8 cellular contexts compared by ENCODE assay signal in genomic region chr19:3692141-3693029, GRCh38. TPM values are rescaled to one million over a fixed set of nuclear protein-coding genes. Genes with fewer than 3 reads are reported as not detected.
DNase-seq lines count a peak whose midpoint lies in the region; ATAC-seq and TF ChIP-seq lines count a peak whose summit lies in the region.

No MANE protein-coding gene starts in this region.

- H3K9me3 Mint-ChIP-seq in CD4-positive, CD25-positive, alpha-beta regulatory T cell, result peaks cover 0 to 1% (median 0%) of the 10 kb centered on the region in 7 donors
- H3K9me3 Mint-ChIP-seq in MCF 10A (ENCODE audit: unreplicated experiment), result no peaks in the 10 kb centered on the region

- WGBS in SK-N-SH (ENCODE audit: low lambda C conversion rate), result 96% methylated on average over 18 of the region's 25 CpGs

- no peaks in the 10 kb centered on the region for H3K36me3 ChIP-seq in CD4-positive, CD25-positive, alpha-beta regulatory T cell (ENCODE audit: control insufficient read depth, insufficient read depth, low read length)
- no peaks in the 10 kb centered on the region for H3K36me3 ChIP-seq in SK-N-SH (replicated peaks in 1 of 2; ENCODE audit: control insufficient read depth in 1 of 2, insufficient read depth in 2 of 2, low read length in 1 of 2)
- H3K36me3 ChIP-seq in mucosa of descending colon (ENCODE audit: low read depth), result no peaks in the 10 kb centered on the region

- no peaks in the 10 kb centered on the region for H3K27me3 ChIP-seq in CD4-positive, CD25-positive, alpha-beta regulatory T cell (ENCODE audit: control insufficient read depth, insufficient read depth, low read length)
- H3K27me3 ChIP-seq in SK-N-SH (ENCODE audit: insufficient read depth), result no peaks in the 10 kb centered on the region

- BruUV-seq in MCF 10A (replicated peaks; lab: Mats Ljungman, UMichigan), result no TSS peak

- no peak overlapping the region for H3K27ac Mint-ChIP-seq in CD4-positive, CD25-positive, alpha-beta regulatory T cell
- H3K27ac Mint-ChIP-seq in MCF 10A (ENCODE audit: low read depth, unreplicated experiment), result no peak overlapping the region

- no peaks in the 10 kb centered on the region for H3K27me3 Mint-ChIP-seq in CD4-positive, CD25-positive, alpha-beta regulatory T cell
- H3K27me3 Mint-ChIP-seq in MCF 10A (ENCODE audit: insufficient read depth, unreplicated experiment), result no peaks in the 10 kb centered on the region

- peak overlapping the region in 1 of 4 donors; percentile 13 for H3K4me3 Mint-ChIP-seq in CD4-positive, CD25-positive, alpha-beta regulatory T cell
- no peak overlapping the region for H3K4me3 Mint-ChIP-seq in MCF 10A (ENCODE audit: unreplicated experiment)

- POLR2A ChIA-PET in SK-N-SH (lab: Yijun Ruan, JAX), result no interaction called here
- POLR2A ChIA-PET in MCF 10A (lab: Yijun Ruan, JAX), result interaction anchor here (1.0 kb wide), 1 partner anchor 16 kb away, joined by 3 read pairs; the partner anchor contains the start of gene TJP3

- ATAC-seq in CD4-positive, CD25-positive, alpha-beta regulatory T cell (ENCODE audit: low read depth in 2 of 2), result peak in 1 of 2 donors; percentile 29
- peak; percentile 45 for ATAC-seq in mucosa of descending colon
- no peak for ATAC-seq in GM21526 (IDR thresholded peaks at IDR 0.05; ENCODE audit: low FRiP score, unreplicated experiment)
- no peak for ATAC-seq in GM18907 (IDR thresholded peaks at IDR 0.05; ENCODE audit: unreplicated experiment)

- no peak for TF ChIP-seq EP300 in SK-N-SH (IDR thresholded peaks at IDR 0.05; ENCODE audit: borderline replicate concordance in 1 of 2, low read depth in 1 of 2, low read length in 1 of 2)

- H3K4me3 ChIP-seq in CD4-positive, CD25-positive, alpha-beta regulatory T cell (ENCODE audit: low read depth, low read length), result no peak overlapping the region
- H3K4me3 ChIP-seq in SK-N-SH (ENCODE audit: low read depth in 2 of 2, low read length in 1 of 2), result no peak overlapping the region
- no peak overlapping the region for H3K4me3 ChIP-seq in mucosa of descending colon

- no peak overlapping the region for H3K27ac ChIP-seq in CD4-positive, CD25-positive, alpha-beta regulatory T cell (ENCODE audit: insufficient read depth, low read length, poor library complexity, severe bottlenecking)
- no peak overlapping the region for H3K27ac ChIP-seq in SK-N-SH (ENCODE audit: low read depth in 2 of 2, low read length in 1 of 2)

- H3K79me2 ChIP-seq in SK-N-SH (ENCODE audit: insufficient read depth), result peaks cover 61% of the 10 kb centered on the region

- CTCF ChIA-PET in SK-N-SH (lab: Yijun Ruan, JAX), result interaction anchor here (0.8 to 3.7 kb wide), 12 partner anchors 8 to 106 kb away, joined by 3 to 23 read pairs (median 4); partner anchors contain the start of genes PIP5K1C and TJP3
- CTCF ChIA-PET in MCF 10A (lab: Yijun Ruan, JAX), result interaction anchor here (0.6 to 0.9 kb wide), 6 partner anchors 15 to 292 kb away, joined by 3 to 4 read pairs (median 3); no protein-coding TSS in a partner anchor

- TF ChIP-seq RAD21 in SK-N-SH (IDR thresholded peaks at IDR 0.05; ENCODE audit: low read length), result no peak; the same call in 1 of the 2 replicates

- peak in 2 of 3 donors; percentile 42 to 47 for DNase-seq in CD4-positive, CD25-positive, alpha-beta regulatory T cell
- DNase-seq in SK-N-SH, result peak; percentile 82
- DNase-seq in MCF 10A (ENCODE audit: unreplicated experiment), result peak; percentile 19
- no peak for DNase-seq in mucosa of descending colon
- DNase-seq in NCI-H2107 treated with DMSO at 0.1 percent for 48 hours (lab: John Stamatoyannopoulos, UW; ENCODE audit: unreplicated experiment), result no peak
- no peak for DNase-seq in DMS153 treated with DMSO at 0.1 percent for 48 hours (lab: John Stamatoyannopoulos, UW; ENCODE audit: unreplicated experiment)

- intact Hi-C loops in MCF 10A (cut with micrococcal nuclease), result no loop called here
- intact Hi-C loops in mucosa of descending colon (cut with DNase I, micrococcal nuclease), result no loop called here

- H3F3A ChIP-seq in SK-N-SH (replicated peaks; ENCODE audit: insufficient read depth), result no peaks in the 10 kb centered on the region

- peaks cover 58% of the 10 kb centered on the region for H4K20me1 ChIP-seq in SK-N-SH (ENCODE audit: insufficient read depth)

- TF ChIP-seq CTCF in SK-N-SH (IDR thresholded peaks at IDR 0.05) (peak; percentile 57), MCF 10A (IDR thresholded peaks at IDR 0.05; ENCODE audit: unreplicated experiment) (peak; percentile 65), mucosa of descending colon (IDR thresholded peaks at IDR 0.05) (no peak)

- H3K9me2 ChIP-seq in SK-N-SH, result no peaks in the 10 kb centered on the region

- peaks cover 5 to 51% (median 17%) of the 10 kb centered on the region in 4 donors for H3K4me1 Mint-ChIP-seq in CD4-positive, CD25-positive, alpha-beta regulatory T cell
- peaks cover under 1% of the 10 kb centered on the region for H3K4me1 Mint-ChIP-seq in MCF 10A (ENCODE audit: insufficient read depth, unreplicated experiment)

- no peak overlapping the region for H3K9ac ChIP-seq in SK-N-SH

- no peak overlapping the region for H3K4me2 ChIP-seq in SK-N-SH

- H3K9me3 ChIP-seq in CD4-positive, CD25-positive, alpha-beta regulatory T cell (ENCODE audit: control insufficient read depth in 2 of 2, low read length in 2 of 2), result no peaks in the 10 kb centered on the region
- H3K9me3 ChIP-seq in SK-N-SH, result no peaks in the 10 kb centered on the region
- H3K9me3 ChIP-seq in mucosa of descending colon, result no peaks in the 10 kb centered on the region

- no peak overlapping the region for H2AFZ ChIP-seq in SK-N-SH (ENCODE audit: low read depth)

- H3K36me3 Mint-ChIP-seq in CD4-positive, CD25-positive, alpha-beta regulatory T cell, result no peaks in the 10 kb centered on the region
- H3K36me3 Mint-ChIP-seq in MCF 10A (ENCODE audit: insufficient read depth, unreplicated experiment), result peaks cover 13% of the 10 kb centered on the region

- peaks cover 13% of the 10 kb centered on the region for H3K4me1 ChIP-seq in CD4-positive, CD25-positive, alpha-beta regulatory T cell (ENCODE audit: control insufficient read depth, insufficient read depth, low read length, poor library complexity, severe bottlenecking)
- H3K4me1 ChIP-seq in SK-N-SH (ENCODE audit: control insufficient read depth in 1 of 2, insufficient read depth in 2 of 2, low read depth in 1 of 2, low read length in 1 of 2) (no peaks in the 10 kb centered on the region), mucosa of descending colon (ENCODE audit: low read depth) (peaks cover 9% of the 10 kb centered on the region)

TF ChIP-seq in SK-N-SH, 30 proteins besides CTCF, POLR2A, EP300 and RAD21:
- TF ChIP-seq SIN3A (IDR thresholded peaks at IDR 0.05; ENCODE audit: borderline replicate concordance, low read depth, low read length) (no peak), PBX3 (IDR thresholded peaks at IDR 0.05) (no peak), CHD2 (IDR thresholded peaks at IDR 0.05; ENCODE audit: low read length, partially characterized antibody) (no peak), MAX (IDR thresholded peaks at IDR 0.05; ENCODE audit: low read depth) (no peak), ELF1 (IDR thresholded peaks at IDR 0.05) (no peak), RXRA (IDR thresholded peaks at IDR 0.05; ENCODE audit: borderline replicate concordance, low read depth) (no peak), USF2 (IDR thresholded peaks at IDR 0.05; ENCODE audit: borderline replicate concordance, low read depth, low read length) (no peak), TCF12 (IDR thresholded peaks at IDR 0.05) (no peak), EZH2phosphoT487 (IDR thresholded peaks at IDR 0.05; ENCODE audit: borderline replicate concordance, low read depth) (no peak), RCOR1 (IDR thresholded peaks at IDR 0.05; ENCODE audit: low read length) (no peak), GABPA (IDR thresholded peaks at IDR 0.05; ENCODE audit: low read depth) (no peak), MXI1 (IDR thresholded peaks at IDR 0.05; ENCODE audit: low read depth, low read length) (no peak), FOXJ3 (CRISPR knock-in tag; IDR thresholded peaks at IDR 0.05) (no peak)

RNA-seq across cellular contexts. Expression of gene PIP5K1C, which starts 7.9 kb away (rescaled TPM):
- total RNA-seq in CD4-positive, CD25-positive, alpha-beta regulatory T cell, result 28.1 TPM
- polyA plus RNA-seq in CD4-positive, CD25-positive, alpha-beta regulatory T cell, result 1 to 10 TPM; 3.8 to 5.7 (median 4.2) TPM
- 6.9 and 12.3 TPM in 2 replicates for polyA plus RNA-seq in SK-N-SH (2012; rRNA removed)
- 4.4 and 6.9 TPM in 2 replicates for polyA plus RNA-seq in SK-N-SH (2012; cell fraction: cytosol; rRNA removed)
- 12.2 and 15.0 TPM in 2 replicates for polyA plus RNA-seq in SK-N-SH (2012; cell fraction: nucleus; rRNA removed)
- total RNA-seq in MCF 10A (2022) (13.3 and 15.8 TPM in 2 replicates), mucosa of descending colon (10 to 100 TPM; 23.1 to 95.2 (median 23.2) TPM)

RNA-seq across cellular contexts. Expression of gene TJP3, which starts 15.8 kb away (rescaled TPM):
- total RNA-seq in CD4-positive, CD25-positive, alpha-beta regulatory T cell, result 20.6 TPM
- polyA plus RNA-seq in CD4-positive, CD25-positive, alpha-beta regulatory T cell, result 10 to 100 TPM; 22.9 to 34.4 (median 29.9) TPM
- polyA plus RNA-seq in SK-N-SH (2012; rRNA removed), result 0.24 and 0.36 TPM in 2 replicates
- polyA plus RNA-seq in SK-N-SH (2012; cell fraction: cytosol; rRNA removed), result 0.18 and 0.28 TPM in 2 replicates
- 0.49 and 1.0 TPM in 2 replicates for polyA plus RNA-seq in SK-N-SH (2012; cell fraction: nucleus; rRNA removed)
- total RNA-seq in MCF 10A (2022), result 0.69 and 1.6 TPM in 2 replicates
- 100 to 1,000 TPM; 167 to 357 (median 285) TPM for total RNA-seq in mucosa of descending colon

Comparison
In these comparisons a context has a peak if more than half of its experiments do, and no peak if none do; other contexts are left out.
1. DNase-seq: peak in CD4-positive, CD25-positive, alpha-beta regulatory T cell (2 of 3), SK-N-SH (single experiment) and MCF 10A (single experiment); none in mucosa of descending colon (0 of 3), NCI-H2107 treated with DMSO at 0.1 percent for 48 hours (single experiment) and DMS153 treated with DMSO at 0.1 percent for 48 hours (single experiment).